Comparison of ENCODE assay signal across 9 cellular contexts in genomic region chr22:22235564-22235963, GRCh38. TPM values are rescaled to one million over a fixed set of nuclear protein-coding genes. Genes with fewer than 3 reads are reported as not detected.
A peak's percentile ranks its signal among the peaks of the same experiment; 100 is the strongest.
DNase-seq lines count a peak whose midpoint lies in the region; ATAC-seq, FAIRE-seq and TF ChIP-seq lines count a peak whose summit lies in the region.
"Had no signal": no experiment of that assay in that cellular context is flagged by ENCODE, and none has a peak within 500 bp of the region (broad histone marks: within the 10 kb centered on the region; RNA-seq: fewer than 3 reads in every experiment).

No MANE protein-coding gene starts in this region.

- peak; percentile 36 for DNase-seq in ELF-1 (ENCODE audit: low read depth, low spot score)
- peak; percentile 20 for DNase-seq in NT2/D1 (ENCODE audit: low read depth, low spot score)
- peak; percentile 33 for DNase-seq in activated T-helper 9 cell treated with anti-CD3 and anti-CD28 coated beads, Interleukin-2, amount 50 U/mL, for 16 hours (ENCODE audit: low read depth)
- DNase-seq in kidney, result no peak
- DNase-seq in stimulated activated CD8-positive, alpha-beta memory T cell treated with anti-CD3 and anti-CD28 coated beads, Interleukin-7, amount 100 ng/mL, for 4 hours (ENCODE audit: low read depth in 2 of 2), result peak; percentile 5 to 12
- no peak for DNase-seq in NCI-H2196 (lab: John Stamatoyannopoulos, UW; ENCODE audit: unreplicated experiment)
- no peak for DNase-seq in NCI-H1092 (lab: John Stamatoyannopoulos, UW)

- H3K4me3 ChIP-seq in NT2/D1 (ENCODE audit: insufficient read length, low read depth), result no peak overlapping the region
- H3K4me3 ChIP-seq in kidney (ENCODE audit: low read length in 2 of 2), result no peak overlapping the region

- H3K4me1 ChIP-seq in NT2/D1 (ENCODE audit: insufficient read depth, insufficient read length) (no peaks in the 10 kb centered on the region), kidney (ENCODE audit: control insufficient read depth in 1 of 2, insufficient read depth in 1 of 2, low read depth in 1 of 2, low read length in 2 of 2) (no peaks in the 10 kb centered on the region)

- ATAC-seq in HG03025 (IDR thresholded peaks at IDR 0.05; ENCODE audit: low FRiP score, unreplicated experiment), result no peak

- intact Hi-C loops in kidney (cut with DNase I), result no loop called here

- peak; percentile 58 for TF ChIP-seq CTCF in kidney (IDR thresholded peaks at IDR 0.05; ENCODE audit: borderline replicate concordance, extremely low read depth, insufficient read depth)

- no peak for FAIRE-seq in kidney (lab: Jason Lieb, UNC)

- no peaks in the 10 kb centered on the region for H3K9me3 ChIP-seq in NT2/D1 (ENCODE audit: insufficient read depth, low read length)
- H3K9me3 ChIP-seq in kidney (ENCODE audit: control insufficient read depth in 1 of 2, low read length in 2 of 2), result no peaks in the 10 kb centered on the region

- no peak overlapping the region for H3K27ac ChIP-seq in kidney (ENCODE audit: low read depth in 2 of 2, low read length in 2 of 2)

- H3K9ac ChIP-seq in NT2/D1 (ENCODE audit: insufficient read length, low read depth), result no peak overlapping the region
- no peak overlapping the region for H3K9ac ChIP-seq in kidney (ENCODE audit: low read length in 2 of 2)

- H3K36me3 ChIP-seq in NT2/D1 (ENCODE audit: insufficient read depth, insufficient read length, low read length), result no peaks in the 10 kb centered on the region
- no peaks in the 10 kb centered on the region for H3K36me3 ChIP-seq in kidney (ENCODE audit: control insufficient read depth in 1 of 2, insufficient read depth in 2 of 2, low read length in 2 of 2)

- H3K27me3 ChIP-seq in NT2/D1 (ENCODE audit: insufficient read depth, insufficient read length), result peaks cover 97% of the 10 kb centered on the region

RNA-seq across cellular contexts. Expression of gene VPREB1, which starts 9.0 kb away (rescaled TPM):
- total RNA-seq in kidney, result not detected
- polyA plus RNA-seq in kidney (ENCODE audit: insufficient read depth, low read depth, low replicate concordance), result not detected
- polyA plus RNA-seq: neural cell had no signal

Comparison
In these comparisons a context has a peak if more than half of its experiments do, and no peak if none do; other contexts are left out.
1. DNase-seq: peak in ELF-1 (single experiment), NT2/D1 (single experiment), activated T-helper 9 cell treated with anti-CD3 and anti-CD28 coated beads, Interleukin-2, amount 50 U/mL, for 16 hours (single experiment) and stimulated activated CD8-positive, alpha-beta memory T cell treated with anti-CD3 and anti-CD28 coated beads, Interleukin-7, amount 100 ng/mL, for 4 hours (2 of 2); none in kidney (single experiment), NCI-H2196 (single experiment) and NCI-H1092 (single experiment).